In genomic region chr7:17300012-17300411, GRCh38 we compare ENCODE assay signal across 8 cellular contexts. TPM values are rescaled to one million over a fixed set of nuclear protein-coding genes. Genes with fewer than 3 reads are reported as not detected.
DNase-seq lines count a peak whose midpoint lies in the region; ATAC-seq and TF ChIP-seq lines count a peak whose summit lies in the region.

No MANE protein-coding gene starts in this region.

- TF ChIP-seq CTCF in left ventricle myocardium inferior (IDR thresholded peaks at IDR 0.05; ENCODE audit: borderline replicate concordance) (no peak), vagina (IDR thresholded peaks at IDR 0.05) (no peak)

- H3K27ac ChIP-seq in left ventricle myocardium inferior (replicated peaks) (peak overlapping the region; percentile 97), mucosa of rectum (ENCODE audit: low read depth in 2 of 2, low read length in 2 of 2) (peak overlapping the region; percentile 97 to 98), vagina (peak overlapping the region; percentile 98)

- H3K27ac Mint-ChIP-seq in central memory CD8-positive, alpha-beta T cell (ENCODE audit: low read depth): peak overlapping the region; percentile 87

- peaks cover 67% of the 10 kb centered on the region for H3K4me1 ChIP-seq in left ventricle myocardium inferior
- H3K4me1 ChIP-seq in mucosa of rectum (ENCODE audit: control insufficient read depth in 2 of 2, insufficient read depth in 2 of 2, low read length in 2 of 2): peaks cover 0 to 9% of the 10 kb centered on the region in 2 donors
- H3K4me1 ChIP-seq in vagina: peaks cover 33% of the 10 kb centered on the region

- H3K4me1 Mint-ChIP-seq in central memory CD8-positive, alpha-beta T cell: peaks cover 46% of the 10 kb centered on the region

- intact Hi-C loops in left ventricle myocardium inferior (cut with micrococcal nuclease): loop anchor here (10.0 kb wide), 1 partner anchor 315 kb away; no protein-coding TSS in a partner anchor
- intact Hi-C loops in cardiac septum (cut with DNase I): loop anchor here (5.0 to 10.0 kb wide), 2 partner anchors 222 to 345 kb away; no protein-coding TSS in a partner anchor
- intact Hi-C loops in vagina (cut with DNase I): loop anchor here (5.0 kb wide), 1 partner anchor 347 kb away; no protein-coding TSS in a partner anchor

- H3K4me3 Mint-ChIP-seq in central memory CD8-positive, alpha-beta T cell: peak overlapping the region; percentile 93

- peaks cover 8% of the 10 kb centered on the region for H3K27me3 Mint-ChIP-seq in central memory CD8-positive, alpha-beta T cell

- H3K4me3 ChIP-seq in left ventricle myocardium inferior: peak overlapping the region; percentile 93
- H3K4me3 ChIP-seq in mucosa of rectum (ENCODE audit: low read length in 2 of 2): peak overlapping the region; percentile 92 to 97
- peak overlapping the region; percentile 91 to 97 for H3K4me3 ChIP-seq in vagina

- H3K9me3 ChIP-seq in left ventricle myocardium inferior (replicated peaks): no peaks in the 10 kb centered on the region
- H3K9me3 ChIP-seq in mucosa of rectum (ENCODE audit: control insufficient read depth in 2 of 2, low read length in 2 of 2): no peaks in the 10 kb centered on the region
- no peaks in the 10 kb centered on the region for H3K9me3 ChIP-seq in vagina

- H3K27me3 ChIP-seq in left ventricle myocardium inferior (ENCODE audit: low read depth): no peaks in the 10 kb centered on the region
- no peaks in the 10 kb centered on the region for H3K27me3 ChIP-seq in mucosa of rectum (ENCODE audit: control insufficient read depth in 2 of 2, insufficient read depth in 2 of 2, low read length in 2 of 2)
- H3K27me3 ChIP-seq in vagina: no peaks in the 10 kb centered on the region

- H3K36me3 ChIP-seq in left ventricle myocardium inferior (no peaks in the 10 kb centered on the region), mucosa of rectum (ENCODE audit: control insufficient read depth in 2 of 2, insufficient read depth in 2 of 2, low read length in 2 of 2) (no peaks in the 10 kb centered on the region), vagina (no peaks in the 10 kb centered on the region)

- H3K9ac ChIP-seq in mucosa of rectum (ENCODE audit: low read depth in 1 of 2, low read length in 2 of 2): peak overlapping the region; percentile 86 to 98

- H3K36me3 Mint-ChIP-seq in central memory CD8-positive, alpha-beta T cell (ENCODE audit: insufficient read depth): peaks cover 15% of the 10 kb centered on the region

- no peak for ATAC-seq in central memory CD8-positive, alpha-beta T cell (replicated peaks; ENCODE audit: extremely low read depth, poor library complexity, severe bottlenecking)
- ATAC-seq in GM18519 (IDR thresholded peaks at IDR 0.05; ENCODE audit: low FRiP score, unreplicated experiment) (no peak), HG02759 (IDR thresholded peaks at IDR 0.05; ENCODE audit: unreplicated experiment) (no peak)

- DNase-seq in left ventricle myocardium inferior: no peak
- no peak for DNase-seq in cardiac septum (ENCODE audit: low spot score)
- no peak for DNase-seq in central memory CD8-positive, alpha-beta T cell (ENCODE audit: low spot score in 2 of 2)
- DNase-seq in vagina (ENCODE audit: extremely low spot score in 2 of 2): no peak
- no peak for DNase-seq in NAMALWA (ENCODE audit: low spot score)

- TF ChIP-seq POLR2A in vagina (IDR thresholded peaks at IDR 0.05): no peak

- H3K9me3 Mint-ChIP-seq in central memory CD8-positive, alpha-beta T cell: no peaks in the 10 kb centered on the region

RNA-seq across cellular contexts. Expression of gene AHR, which starts 1.6 kb away (rescaled TPM):
- total RNA-seq in left ventricle myocardium inferior (24.9 TPM), cardiac septum (44.1 TPM), vagina (122 TPM)
